10 cellular contexts compared by ENCODE assay signal in the genomic region with DNA sequence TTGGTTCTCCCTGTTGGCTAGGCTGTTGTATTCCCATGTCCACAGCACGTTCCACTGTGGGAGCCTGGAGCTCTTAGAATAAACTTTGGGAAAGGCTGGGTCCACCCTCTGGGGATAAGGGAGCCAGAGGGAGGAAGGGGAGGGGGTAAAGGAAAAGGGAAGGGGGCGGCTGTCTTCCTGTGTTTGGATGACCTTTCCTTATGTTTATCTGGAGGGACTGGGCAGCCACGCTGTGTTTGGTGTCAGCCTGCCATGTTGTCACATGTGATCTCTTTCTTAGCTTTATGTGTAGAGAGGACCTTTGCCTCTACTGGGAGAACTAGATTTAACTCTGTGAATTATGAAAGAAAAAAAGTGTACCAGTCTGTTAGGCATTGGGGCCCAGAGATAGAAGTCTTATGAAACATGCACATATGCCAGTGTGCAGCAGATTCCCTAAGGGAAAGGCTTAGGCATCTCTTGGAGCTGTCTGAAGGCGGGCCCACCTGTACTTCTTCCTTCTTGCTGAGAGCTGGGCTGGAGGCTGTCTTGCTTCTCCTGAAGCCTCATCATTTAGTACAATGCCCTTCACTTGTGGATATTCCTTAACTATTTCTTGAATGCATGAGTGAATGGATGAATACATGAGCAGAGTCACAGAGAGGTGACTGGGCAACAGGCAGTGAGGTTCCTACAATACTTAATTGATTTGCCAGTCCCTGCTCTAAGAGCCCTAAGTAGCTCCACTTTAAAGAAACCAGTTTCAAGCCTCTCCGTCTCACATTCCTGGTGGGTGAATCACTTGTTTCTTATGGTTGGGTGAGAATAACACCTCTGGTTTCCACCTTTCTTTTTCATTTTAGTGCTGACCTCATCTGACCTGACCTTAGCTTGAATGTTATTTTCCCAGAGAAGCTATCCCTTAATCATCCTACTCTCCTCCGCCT.
DNase-seq lines count a peak whose midpoint lies in the region; ATAC-seq, FAIRE-seq and TF ChIP-seq lines count a peak whose summit lies in the region.
"Had no signal": no experiment of that assay in that cellular context is flagged by ENCODE, and none has a peak within 500 bp of the region (broad histone marks: within the 10 kb centered on the region; RNA-seq: fewer than 3 reads in every experiment).

No MANE protein-coding gene starts in this region.

- H3K36me3 ChIP-seq in astrocyte (ENCODE audit: insufficient read depth, low read length), result no peaks in the 10 kb centered on the region

- H3K27me3 Mint-ChIP-seq in astrocyte (ENCODE audit: low read depth, unreplicated experiment), result no peaks in the 10 kb centered on the region

- H3K4me3 Mint-ChIP-seq in astrocyte (ENCODE audit: unreplicated experiment), result no peak overlapping the region
- H3K4me3 Mint-ChIP-seq: T-cell had no signal

- H3K4me3 ChIP-seq in astrocyte (ENCODE audit: insufficient read depth, low read depth, low read length) (no peak overlapping the region), skin epidermis (no peak overlapping the region)
- H3K4me3 ChIP-seq: K562 had no signal

- H3K27ac Mint-ChIP-seq in astrocyte (ENCODE audit: unreplicated experiment), result peak overlapping the region; percentile 37
- H3K27ac Mint-ChIP-seq: T-cell had no signal

- FAIRE-seq in astrocyte (lab: Jason Lieb, UNC), result no peak
- FAIRE-seq: K562 had no signal

- ATAC-seq in HG02623 (IDR thresholded peaks at IDR 0.05; ENCODE audit: unreplicated experiment), result no peak
- ATAC-seq in GM19455 (IDR thresholded peaks at IDR 0.05; ENCODE audit: unreplicated experiment), result no peak
- ATAC-seq: K562, T-cell had no signal

- peaks cover 31% of the 10 kb centered on the region for H3K4me1 ChIP-seq in astrocyte (ENCODE audit: insufficient read depth, low read length)

- H3K27ac ChIP-seq in astrocyte (ENCODE audit: low read depth, low read length) (peak overlapping the region; percentile 15), skin epidermis (peak overlapping the region in 17 of 21 experiments; percentile 0 to 73 (median 55))

- DNase-seq in HK-2 (ENCODE audit: unreplicated experiment) (peak; percentile 63), astrocyte (ENCODE audit: low read depth) (peak; percentile 83), iPS DF 19.7 (ENCODE audit: low read depth, low spot score) (peak; percentile 59), ureter (ENCODE audit: low spot score) (no peak)
- DNase-seq in activated CD8-positive, alpha-beta memory T cell treated with anti-CD3 and anti-CD28 coated beads, Interleukin-2, amount 50 U/mL, for 48 hours, result no peak
- DNase-seq: T-cell had no signal

- H3K9me3 ChIP-seq in astrocyte (ENCODE audit: insufficient read depth, low read depth, low read length), result no peaks in the 10 kb centered on the region

- H3K27me3 ChIP-seq in astrocyte (ENCODE audit: insufficient read depth, low read length), result no peaks in the 10 kb centered on the region

- H4K20me1 ChIP-seq in astrocyte (ENCODE audit: insufficient read depth, low read length), result no peaks in the 10 kb centered on the region

- no peak overlapping the region for H2AFZ ChIP-seq in astrocyte (ENCODE audit: low read depth, low read length)

- H3K9ac ChIP-seq in astrocyte (ENCODE audit: low read length), result no peak overlapping the region

- TF ChIP-seq CTCF in astrocyte (IDR thresholded peaks at IDR 0.05; ENCODE audit: insufficient read depth, low read depth, low read length), result no peak

- peaks cover 22% of the 10 kb centered on the region for H3K4me1 Mint-ChIP-seq in astrocyte (ENCODE audit: low read depth, unreplicated experiment)
- H3K4me1 Mint-ChIP-seq: T-cell had no signal

- H3K9me3 Mint-ChIP-seq in astrocyte (ENCODE audit: unreplicated experiment), result no peaks in the 10 kb centered on the region
- H3K9me3 Mint-ChIP-seq: T-cell had no signal

- no peaks in the 10 kb centered on the region for H3K36me3 Mint-ChIP-seq in astrocyte (ENCODE audit: low read depth, unreplicated experiment)
- H3K36me3 Mint-ChIP-seq: T-cell had no signal

- H3K4me2 ChIP-seq in astrocyte (ENCODE audit: low read length), result peak overlapping the region; percentile 53

- no peaks in the 10 kb centered on the region for H3K79me2 ChIP-seq in astrocyte (ENCODE audit: insufficient read depth, low read length)

Comparison
In these comparisons a context has a peak if more than half of its experiments do, and no peak if none do; other contexts are left out.
1. DNase-seq: peak in HK-2 (single experiment), astrocyte (single experiment) and iPS DF 19.7 (single experiment); none in ureter (single experiment) and activated CD8-positive, alpha-beta memory T cell treated with anti-CD3 and anti-CD28 coated beads, Interleukin-2, amount 50 U/mL, for 48 hours (single experiment).